31 cellular contexts compared by ENCODE assay signal in the genomic region with DNA sequence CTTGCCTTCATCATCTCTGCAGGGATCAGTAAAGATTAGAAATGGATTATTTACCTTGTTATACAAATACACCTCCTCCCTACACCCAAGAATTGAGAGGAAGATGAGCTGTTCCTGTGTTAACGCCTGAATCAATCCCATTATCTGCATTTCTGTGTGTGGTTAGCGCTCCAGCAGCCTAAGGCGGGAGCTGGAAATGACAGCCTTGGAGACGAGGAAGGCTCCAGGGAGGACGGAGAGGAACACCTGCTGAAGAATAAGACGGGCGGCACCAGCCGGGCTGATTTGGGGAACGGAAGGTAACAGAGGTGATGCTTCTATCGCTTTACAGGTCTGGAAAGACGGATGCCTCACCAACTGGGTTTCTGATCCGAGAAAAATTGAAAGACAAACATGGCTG. TPM values are rescaled to one million over a fixed set of nuclear protein-coding genes. Genes with fewer than 3 reads are reported as not detected.
A peak's percentile ranks its signal among the peaks of the same experiment; 100 is the strongest.
DNase-seq lines count a peak whose midpoint lies in the region; ATAC-seq, FAIRE-seq and TF ChIP-seq lines count a peak whose summit lies in the region.
"Had no signal": no experiment of that assay in that cellular context is flagged by ENCODE, and none has a peak within 500 bp of the region (broad histone marks: within the 10 kb centered on the region; RNA-seq: fewer than 3 reads in every experiment).

No MANE protein-coding gene starts in this region.

- DNase-seq in D721Med (ENCODE audit: insufficient read length, low spot score) (no peak), NCI-H1417 treated with DMSO at 0.1 percent for 48 hours (lab: John Stamatoyannopoulos, UW) (peak; percentile 34), NCI-H748 (lab: John Stamatoyannopoulos, UW; ENCODE audit: unreplicated experiment) (peak; percentile 85), endothelial cell (ENCODE audit: low spot score) (no peak), EL (no peak), vagina (ENCODE audit: extremely low spot score in 2 of 2) (no peak)
- DNase-seq: activated B cell treated with CpG ODN at 0.5 μM for 24 hours; activated CD4-positive, alpha-beta T cell treated with anti-CD3 and anti-CD28 coated beads, Interleukin-2, amount 50 U/mL, for 1 hour; activated naive CD4-positive, alpha-beta T cell; activated T-cell treated with anti-CD3 and anti-CD28 coated beads, Interleukin-2, amount 50 U/mL, for 48 hours; amygdala; effector CD4-positive, alpha-beta T cell; erythroblast; heart left ventricle; HFFc6; kidney glomerular epithelial cell; NCI-H187; NCI-H446 treated with DMSO at 0.1 percent for 48 hours; right cardiac atrium; SJCRH30; spleen; transverse colon had no signal

- H3K27ac ChIP-seq in vagina: no peak overlapping the region
- H3K27ac ChIP-seq: BLaER1, breast epithelium, heart left ventricle, KMS-11, parathyroid adenoma, SJCRH30, transverse colon had no signal

- H3K36me3 ChIP-seq in vagina: peaks cover 0 to 14% of the 10 kb centered on the region in 2 donors
- H3K36me3 ChIP-seq: breast epithelium, SJCRH30, transverse colon had no signal

- no peaks in the 10 kb centered on the region for H3K9me3 ChIP-seq in vagina
- H3K9me3 ChIP-seq: BLaER1, breast epithelium, heart left ventricle, SJCRH30, spleen, transverse colon had no signal

- peaks cover 12% of the 10 kb centered on the region for H3K27me3 Mint-ChIP-seq in endothelial cell (ENCODE audit: unreplicated experiment)

- H3K4me1 ChIP-seq in vagina: no peaks in the 10 kb centered on the region
- H3K4me1 ChIP-seq: BLaER1, breast epithelium, heart left ventricle, parathyroid adenoma, SJCRH30, transverse colon had no signal

- H3K27ac Mint-ChIP-seq in endothelial cell (ENCODE audit: unreplicated experiment): peak overlapping the region; percentile 45
- H3K27ac Mint-ChIP-seq: activated B cell treated with CpG ODN at 0.5 μM for 24 hours, HFFc6, nephron had no signal

- H3K27me3 ChIP-seq in vagina: no peaks in the 10 kb centered on the region
- H3K27me3 ChIP-seq: BLaER1, breast epithelium, heart left ventricle, spleen, transverse colon had no signal

- intact Hi-C loops in vagina (cut with DNase I): no loop called here

- ATAC-seq in GM19452 (IDR thresholded peaks at IDR 0.05; ENCODE audit: unreplicated experiment) (no peak), GM21723 (IDR thresholded peaks at IDR 0.05; ENCODE audit: unreplicated experiment) (no peak)
- ATAC-seq: right cardiac atrium had no signal

- peak overlapping the region; percentile 6 for H3K4me3 Mint-ChIP-seq in endothelial cell (ENCODE audit: unreplicated experiment)
- H3K4me3 Mint-ChIP-seq: activated B cell treated with CpG ODN at 0.5 μM for 24 hours, HFFc6, nephron had no signal

- no peak for TF ChIP-seq POLR2A in vagina (IDR thresholded peaks at IDR 0.05)

- H3K4me1 Mint-ChIP-seq in endothelial cell (ENCODE audit: unreplicated experiment): peaks cover 30% of the 10 kb centered on the region
- H3K4me1 Mint-ChIP-seq: activated B cell treated with CpG ODN at 0.5 μM for 24 hours, nephron had no signal

- H3K4me3 ChIP-seq in vagina: no peak overlapping the region
- H3K4me3 ChIP-seq: BLaER1, breast epithelium, heart left ventricle, SJCRH30, spleen, transverse colon had no signal

- TF ChIP-seq CTCF in D721Med (IDR thresholded peaks at IDR 0.05; ENCODE audit: insufficient read depth, missing control alignments) (no peak), endothelial cell (IDR thresholded peaks at IDR 0.05; ENCODE audit: unreplicated experiment) (no peak), vagina (IDR thresholded peaks at IDR 0.05) (no peak)

- no peaks in the 10 kb centered on the region for H3K9me3 Mint-ChIP-seq in endothelial cell (ENCODE audit: unreplicated experiment)
- H3K9me3 Mint-ChIP-seq: activated B cell treated with CpG ODN at 0.5 μM for 24 hours, HFFc6, nephron had no signal

- FAIRE-seq in D721Med (lab: Jason Lieb, UNC): peak; percentile 68
- FAIRE-seq: colon had no signal

- peaks cover 62% of the 10 kb centered on the region for H3K36me3 Mint-ChIP-seq in endothelial cell (ENCODE audit: low read depth, unreplicated experiment)

RNA-seq across cellular contexts. Expression of gene DDC, which starts 34.2 kb away (rescaled TPM):
- not detected for total RNA-seq in endothelial cell (ENCODE audit: unreplicated experiment)
- 1.7 TPM for total RNA-seq in vagina
- total RNA-seq: activated B cell treated with CpG ODN at 0.5 μM for 24 hours, heart left ventricle, HFFc6, lung microvascular endothelial cell, SJCRH30 had no signal

Comparison
In these comparisons a context has a peak if more than half of its experiments do, and no peak if none do; other contexts are left out.
1. DNase-seq: peak in NCI-H1417 treated with DMSO at 0.1 percent for 48 hours (single experiment) and NCI-H748 (single experiment); none in D721Med (single experiment), endothelial cell (single experiment), EL (single experiment) and vagina (0 of 2).